ENCODE assay signal across 12 cellular contexts in genomic region chr3:112514527-112515128, GRCh38. TPM values are rescaled to one million over a fixed set of nuclear protein-coding genes. Genes with fewer than 3 reads are reported as not detected.
DNase-seq lines count a peak whose midpoint lies in the region; ATAC-seq and TF ChIP-seq lines count a peak whose summit lies in the region.
"Had no signal": no experiment of that assay in that cellular context is flagged by ENCODE, and none has a peak within 500 bp of the region (broad histone marks: within the 10 kb centered on the region; RNA-seq: fewer than 3 reads in every experiment).

No MANE protein-coding gene starts in this region.

- H3K4me1 Mint-ChIP-seq in activated naive CD4-positive, alpha-beta T cell treated with anti-CD3 and anti-CD28 coated beads, Interleukin-2, amount 10 ng/mL, durations not matched to agents 7 days and 5 days = peaks cover 44% of the 10 kb centered on the region

- peak overlapping the region; percentile 70 for H3K27ac Mint-ChIP-seq in activated naive CD4-positive, alpha-beta T cell treated with anti-CD3 and anti-CD28 coated beads, Interleukin-2, amount 10 ng/mL, durations not matched to agents 7 days and 5 days

- H4K20me1 ChIP-seq in OCI-LY7 (ENCODE audit: insufficient read depth, low read length) = no peaks in the 10 kb centered on the region
- H4K20me1 ChIP-seq: BLaER1 treated with 17β-estradiol and CSF1 and Interleukin-3, amounts not matched to agents 10 nM and 100 nM had no signal

- H3K27me3 ChIP-seq in upper lobe of right lung = no peaks in the 10 kb centered on the region
- H3K27me3 ChIP-seq: BLaER1 treated with 17β-estradiol and CSF1 and Interleukin-3, amounts not matched to agents 10 nM and 100 nM; heart right ventricle had no signal

- peak overlapping the region; percentile 16; the same call in 1 of the 2 replicates for H2AFZ ChIP-seq in OCI-LY7 (ENCODE audit: low read length)

- peak; percentile 49 for DNase-seq in activated naive CD4-positive, alpha-beta T cell treated with anti-CD3 and anti-CD28 coated beads, Interleukin-2, amount 10 ng/mL, durations not matched to agents 7 days and 5 days
- no peak for DNase-seq in activated naive CD4-positive, alpha-beta T cell treated with anti-CD3 and anti-CD28 coated beads, Interleukin-2, amount 50 U/mL, for 16 hours
- no peak for DNase-seq in OCI-LY7 (ENCODE audit: low spot score)
- DNase-seq in upper lobe of right lung = no peak
- no peak for DNase-seq in omental fat pad (ENCODE audit: low spot score)
- DNase-seq in H4 (ENCODE audit: low spot score) = no peak
- DNase-seq in RWPE1 (ENCODE audit: low spot score) = no peak
- DNase-seq: heart right ventricle; posterior cingulate gyrus; stimulated activated naive CD4-positive, alpha-beta T cell had no signal

- no peak for TF ChIP-seq CTCF in OCI-LY7 (conservative IDR thresholded peaks at IDR 0.05; ENCODE audit: low read length)
- TF ChIP-seq CTCF in upper lobe of right lung (IDR thresholded peaks at IDR 0.05) = no peak
- TF ChIP-seq CTCF in omental fat pad (IDR thresholded peaks at IDR 0.05) = no peak
- no peak for TF ChIP-seq CTCF in RWPE1 (conservative IDR thresholded peaks at IDR 0.05; ENCODE audit: low read depth)

- H3K9me3 Mint-ChIP-seq in activated naive CD4-positive, alpha-beta T cell treated with anti-CD3 and anti-CD28 coated beads, Interleukin-2, amount 10 ng/mL, durations not matched to agents 7 days and 5 days = peaks cover 20% of the 10 kb centered on the region

- H3K4me3 ChIP-seq in OCI-LY7 (ENCODE audit: low read depth, low read length, poor library complexity, severe bottlenecking) = no peak overlapping the region
- no peak overlapping the region for H3K4me3 ChIP-seq in upper lobe of right lung
- H3K4me3 ChIP-seq: BLaER1 treated with 17β-estradiol and CSF1 and Interleukin-3, amounts not matched to agents 10 nM and 100 nM; heart right ventricle had no signal

- peaks cover 54% of the 10 kb centered on the region for H3K9me3 ChIP-seq in OCI-LY7 (ENCODE audit: low read length)
- H3K9me3 ChIP-seq in upper lobe of right lung = no peaks in the 10 kb centered on the region

- no peaks in the 10 kb centered on the region for H3K9me2 ChIP-seq in OCI-LY7 (ENCODE audit: insufficient read depth, low read length)

- CTCF ChIA-PET in activated naive CD4-positive, alpha-beta T cell treated with anti-CD3 and anti-CD28 coated beads, Interleukin-2, amount 10 ng/mL, durations not matched to agents 7 days and 5 days (lab: Charles Lee) = interaction anchor here (0.7 to 2.7 kb wide), 12 partner anchors 10 to 221 kb away, joined by 3 to 18 read pairs (median 3); partner anchors contain the start of genes BTLA and SLC9C1
- CTCF ChIA-PET in OCI-LY7 (lab: Charles Lee; ENCODE audit: unreplicated experiment) = no interaction called here
- CTCF ChIA-PET in RWPE1 (lab: Yijun Ruan, JAX) = interaction anchor here (0.6 kb wide), 1 partner anchor 30 kb away, joined by 6 read pairs; no protein-coding TSS in a partner anchor

- intact Hi-C loops in OCI-LY7 (cut with micrococcal nuclease; ENCODE audit: unreplicated experiment) (no loop called here), upper lobe of right lung (cut with DNase I) (no loop called here)

- no peaks in the 10 kb centered on the region for H3K27me3 Mint-ChIP-seq in activated naive CD4-positive, alpha-beta T cell treated with anti-CD3 and anti-CD28 coated beads, Interleukin-2, amount 10 ng/mL, durations not matched to agents 7 days and 5 days

- no TSS peak for BruUV-seq in OCI-LY7 (replicated peaks; lab: Mats Ljungman, UMichigan)

- H3K79me2 ChIP-seq in OCI-LY7 (ENCODE audit: insufficient read depth, low read depth, low read length) = no peaks in the 10 kb centered on the region

- H3K36me3 ChIP-seq in OCI-LY7 (ENCODE audit: insufficient read depth, low read length) (peaks cover 4% of the 10 kb centered on the region; the same call in 1 of the 2 replicates), upper lobe of right lung (no peaks in the 10 kb centered on the region)
- H3K36me3 ChIP-seq: BLaER1 treated with 17β-estradiol and CSF1 and Interleukin-3, amounts not matched to agents 10 nM and 100 nM; heart right ventricle had no signal

- H3K36me3 Mint-ChIP-seq in activated naive CD4-positive, alpha-beta T cell treated with anti-CD3 and anti-CD28 coated beads, Interleukin-2, amount 10 ng/mL, durations not matched to agents 7 days and 5 days = peaks cover 17% of the 10 kb centered on the region

- no peak overlapping the region for H3K4me3 Mint-ChIP-seq in activated naive CD4-positive, alpha-beta T cell treated with anti-CD3 and anti-CD28 coated beads, Interleukin-2, amount 10 ng/mL, durations not matched to agents 7 days and 5 days

- ATAC-seq in HG02870 (IDR thresholded peaks at IDR 0.05; ENCODE audit: unreplicated experiment) (peak; percentile 100), upper lobe of right lung (peak; percentile 68), omental fat pad (ENCODE audit: low FRiP score) (no peak)
- ATAC-seq: heart right ventricle had no signal

- no peak overlapping the region for H3K27ac ChIP-seq in OCI-LY7 (ENCODE audit: low read depth, low read length, poor library complexity, severe bottlenecking)
- H3K27ac ChIP-seq in upper lobe of right lung = no peak overlapping the region
- no peak overlapping the region for H3K27ac ChIP-seq in RWPE1
- H3K27ac ChIP-seq: BLaER1 treated with 17β-estradiol and CSF1 and Interleukin-3, amounts not matched to agents 10 nM and 100 nM; heart right ventricle had no signal

- H3K4me2 ChIP-seq in OCI-LY7 (ENCODE audit: low read length) = no peak overlapping the region
- H3K4me2 ChIP-seq: BLaER1 treated with 17β-estradiol and CSF1 and Interleukin-3, amounts not matched to agents 10 nM and 100 nM had no signal

- POLR2A ChIA-PET in OCI-LY7 (lab: Charles Lee) (interaction anchor here (0.6 to 1.4 kb wide), 4 partner anchors 14 to 221 kb away, joined by 3 to 12 read pairs (median 4); partner anchors contain the start of genes BTLA and SLC9C1), RWPE1 (lab: Yijun Ruan, JAX; ENCODE audit: low non-redundant PET) (no interaction called here)

- H3K4me1 ChIP-seq in OCI-LY7 (ENCODE audit: insufficient read depth, low read length, poor library complexity, severe bottlenecking) (no peaks in the 10 kb centered on the region), upper lobe of right lung (no peaks in the 10 kb centered on the region)
- H3K4me1 ChIP-seq: BLaER1 treated with 17β-estradiol and CSF1 and Interleukin-3, amounts not matched to agents 10 nM and 100 nM had no signal

RNA-seq across cellular contexts. Expression of gene BTLA, which starts 15.4 kb away (rescaled TPM):
- 7.7 and 8.0 TPM in 2 replicates for total RNA-seq in OCI-LY7 (2014; rRNA removed; shearing (Covaris generic))
- total RNA-seq in OCI-LY7 (2022) (7.3 and 7.6 TPM in 2 replicates), upper lobe of right lung (0.78 TPM), omental fat pad (1 to 10 TPM in 2 of 4 donors, under 1 TPM in 2; 0.32 to 1.7 (median 0.73) TPM)
- total RNA-seq in H4 (2014; rRNA removed; shearing (Covaris generic)) = not detected in 2 replicates

RNA-seq across cellular contexts. Expression of gene ATG3, which starts 47.1 kb away (rescaled TPM):
- 84.6 and 109 TPM in 2 replicates for total RNA-seq in OCI-LY7 (2014; rRNA removed; shearing (Covaris generic))
- total RNA-seq in OCI-LY7 (2022) (109 TPM in 2 replicates), upper lobe of right lung (48.6 TPM), omental fat pad (10 to 100 TPM; 59.1 to 80.5 (median 71.1) TPM)
- total RNA-seq in H4 (2014; rRNA removed; shearing (Covaris generic)) = 57.4 and 74.9 TPM in 2 replicates

RNA-seq across cellular contexts. Expression of gene SLC35A5, which starts 47.2 kb away (rescaled TPM):
- 10.3 and 12.4 TPM in 2 replicates for total RNA-seq in OCI-LY7 (2014; rRNA removed; shearing (Covaris generic))
- 22.7 and 26.4 TPM in 2 replicates for total RNA-seq in OCI-LY7 (2022)
- 40.5 TPM for total RNA-seq in upper lobe of right lung
- 10 to 100 TPM; 21.9 to 43.4 (median 41.9) TPM for total RNA-seq in omental fat pad
- 40.4 and 44.3 TPM in 2 replicates for total RNA-seq in H4 (2014; rRNA removed; shearing (Covaris generic))
